ENCODE assay signal across 13 cellular contexts in the genomic region with DNA sequence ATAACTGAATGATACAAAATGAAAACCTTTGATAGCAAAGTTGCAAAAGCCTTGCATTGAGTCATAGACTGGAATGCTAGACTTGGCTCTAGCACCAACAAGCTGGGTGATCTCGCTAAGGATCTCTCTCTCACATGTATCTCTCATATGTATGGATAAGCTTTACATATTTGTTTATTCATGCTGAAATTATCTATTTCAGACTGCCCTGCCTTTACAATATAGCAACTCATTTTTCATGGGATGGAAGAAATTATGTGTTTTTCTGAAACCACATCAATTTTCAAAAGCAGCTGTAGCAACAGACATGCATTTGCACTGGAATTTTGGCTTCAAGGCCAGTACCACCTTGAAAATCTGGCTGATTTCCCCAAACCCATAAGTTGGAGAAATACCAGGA. TPM values are rescaled to one million over a fixed set of nuclear protein-coding genes. Genes with fewer than 3 reads are reported as not detected.
DNase-seq lines count a peak whose midpoint lies in the region; ATAC-seq and TF ChIP-seq lines count a peak whose summit lies in the region.
"Had no signal": no experiment of that assay in that cellular context is flagged by ENCODE, and none has a peak within 500 bp of the region (broad histone marks: within the 10 kb centered on the region; RNA-seq: fewer than 3 reads in every experiment).

No MANE protein-coding gene starts in this region.

- H3K9me3 ChIP-seq in left lung (no peaks in the 10 kb centered on the region), suprapubic skin (no peaks in the 10 kb centered on the region)

- H3K4me3 Mint-ChIP-seq in stimulated activated naive B cell treated with anti-CD40 and anti-IgM and Interleukin-4, amounts not matched to agents 10 μg/mL and 1 μg/mL and 100 μg/mL, for 72 hours: no peak overlapping the region
- H3K4me3 Mint-ChIP-seq: activated CD4-positive, alpha-beta T cell treated with anti-CD3 and anti-CD28 coated beads, Interleukin-2, amount 10 ng/mL, durations not matched to agents 7 days and 5 days; dendritic cell treated with granulocyte-macrophage colony-stimulating factor and Interleukin-4, amounts not matched to agents 40 ng/mL and 50 ng/mL, for 4 days had no signal

- no peak for TF ChIP-seq CTCF in coronary artery (IDR thresholded peaks at IDR 0.05)
- no peak for TF ChIP-seq CTCF in left lung (IDR thresholded peaks at IDR 0.05)
- TF ChIP-seq CTCF in suprapubic skin (IDR thresholded peaks at IDR 0.05): no peak

- H3K27ac Mint-ChIP-seq in stimulated activated naive B cell treated with anti-CD40 and anti-IgM and Interleukin-4, amounts not matched to agents 10 μg/mL and 1 μg/mL and 100 μg/mL, for 72 hours: no peak overlapping the region
- H3K27ac Mint-ChIP-seq: activated CD4-positive, alpha-beta T cell treated with anti-CD3 and anti-CD28 coated beads, Interleukin-2, amount 10 ng/mL, durations not matched to agents 7 days and 5 days; dendritic cell treated with granulocyte-macrophage colony-stimulating factor and Interleukin-4, amounts not matched to agents 40 ng/mL and 50 ng/mL, for 4 days had no signal

- DNase-seq in M059J (ENCODE audit: low read depth) (peak; percentile 17), coronary artery (ENCODE audit: low spot score) (no peak), left lung (no peak), suprapubic skin (ENCODE audit: low spot score in 2 of 2) (no peak), inferior parietal cortex (ENCODE audit: extremely low spot score) (no peak)
- DNase-seq in stimulated activated naive B cell treated with anti-CD40 and anti-IgM and Interleukin-4, amounts not matched to agents 10 μg/mL and 1 μg/mL and 100 μg/mL, for 72 hours: no peak
- DNase-seq: activated CD4-positive, alpha-beta T cell treated with anti-CD3 and anti-CD28 coated beads, Interleukin-2, amount 10 ng/mL, durations not matched to agents 7 days and 5 days; activated effector memory CD4-positive, alpha-beta T cell treated with Interleukin-2 at 50 U/mL for 16 hours; NCI-H69; stimulated activated CD4-positive, alpha-beta T cell treated with anti-CD3 and anti-CD28 coated beads, Interleukin-2, amount 100 ng/mL, for 48 hours had no signal

- 11% methylated on average over 1 of the region's 1 CpG for WGBS in suprapubic skin

- H3K36me3 ChIP-seq in left lung (no peaks in the 10 kb centered on the region), suprapubic skin (no peaks in the 10 kb centered on the region)

- no peaks in the 10 kb centered on the region for H3K36me3 Mint-ChIP-seq in stimulated activated naive B cell treated with anti-CD40 and anti-IgM and Interleukin-4, amounts not matched to agents 10 μg/mL and 1 μg/mL and 100 μg/mL, for 72 hours

- intact Hi-C loops in left lung (cut with DNase I): no loop called here

- H3K4me1 ChIP-seq in left lung (no peaks in the 10 kb centered on the region), suprapubic skin (peaks cover 64% of the 10 kb centered on the region)

- peak; percentile 58 for ATAC-seq in left lung
- no peak for ATAC-seq in HG02798 (IDR thresholded peaks at IDR 0.05; ENCODE audit: poor library complexity, unreplicated experiment)
- ATAC-seq in stimulated activated naive B cell treated with anti-CD40 and anti-IgM and Interleukin-4, amounts not matched to agents 10 μg/mL and 1 μg/mL and 100 μg/mL, for 72 hours (replicated peaks): no peak
- no peak for ATAC-seq in GM18519 (IDR thresholded peaks at IDR 0.05; ENCODE audit: low FRiP score, unreplicated experiment)

- TF ChIP-seq EP300 in suprapubic skin (IDR thresholded peaks at IDR 0.05): no peak

- H3K4me3 ChIP-seq in coronary artery (no peak overlapping the region), left lung (no peak overlapping the region), suprapubic skin (no peak overlapping the region)

- no peaks in the 10 kb centered on the region for H3K9me3 Mint-ChIP-seq in stimulated activated naive B cell treated with anti-CD40 and anti-IgM and Interleukin-4, amounts not matched to agents 10 μg/mL and 1 μg/mL and 100 μg/mL, for 72 hours
- H3K9me3 Mint-ChIP-seq: activated CD4-positive, alpha-beta T cell treated with anti-CD3 and anti-CD28 coated beads, Interleukin-2, amount 10 ng/mL, durations not matched to agents 7 days and 5 days; dendritic cell treated with granulocyte-macrophage colony-stimulating factor and Interleukin-4, amounts not matched to agents 40 ng/mL and 50 ng/mL, for 4 days had no signal

- H3K27me3 Mint-ChIP-seq in stimulated activated naive B cell treated with anti-CD40 and anti-IgM and Interleukin-4, amounts not matched to agents 10 μg/mL and 1 μg/mL and 100 μg/mL, for 72 hours: peaks cover 12 to 29% of the 10 kb centered on the region in 2 donors
- H3K27me3 Mint-ChIP-seq: dendritic cell treated with granulocyte-macrophage colony-stimulating factor and Interleukin-4, amounts not matched to agents 40 ng/mL and 50 ng/mL, for 4 days had no signal

- H3K27ac ChIP-seq in coronary artery (peak overlapping the region; percentile 43 to 84), left lung (peak overlapping the region; percentile 40 to 65), suprapubic skin (peak overlapping the region; percentile 46)

- no peaks in the 10 kb centered on the region for H3K4me1 Mint-ChIP-seq in stimulated activated naive B cell treated with anti-CD40 and anti-IgM and Interleukin-4, amounts not matched to agents 10 μg/mL and 1 μg/mL and 100 μg/mL, for 72 hours
- H3K4me1 Mint-ChIP-seq: activated CD4-positive, alpha-beta T cell treated with anti-CD3 and anti-CD28 coated beads, Interleukin-2, amount 10 ng/mL, durations not matched to agents 7 days and 5 days had no signal

- H3K27me3 ChIP-seq in left lung (no peaks in the 10 kb centered on the region), suprapubic skin (no peaks in the 10 kb centered on the region)

- no peak for TF ChIP-seq POLR2A in suprapubic skin (IDR thresholded peaks at IDR 0.05)

RNA-seq across cellular contexts. Expression of a gene that starts 11.4 kb away (rescaled TPM):
- 1.4 TPM in 1 of 2 replicates, not detected in the other for total RNA-seq in M059J (2014; rRNA removed; shearing (Covaris generic))
- total RNA-seq in left lung (10 to 100 TPM; 11.5 to 12.4 TPM), suprapubic skin (10 to 100 TPM in 2 of 4 donors, 1 to 10 TPM in 2; 7.7 to 23.9 (median 10.9) TPM)
